Comparison of ENCODE assay signal across 10 cellular contexts in the genomic region with DNA sequence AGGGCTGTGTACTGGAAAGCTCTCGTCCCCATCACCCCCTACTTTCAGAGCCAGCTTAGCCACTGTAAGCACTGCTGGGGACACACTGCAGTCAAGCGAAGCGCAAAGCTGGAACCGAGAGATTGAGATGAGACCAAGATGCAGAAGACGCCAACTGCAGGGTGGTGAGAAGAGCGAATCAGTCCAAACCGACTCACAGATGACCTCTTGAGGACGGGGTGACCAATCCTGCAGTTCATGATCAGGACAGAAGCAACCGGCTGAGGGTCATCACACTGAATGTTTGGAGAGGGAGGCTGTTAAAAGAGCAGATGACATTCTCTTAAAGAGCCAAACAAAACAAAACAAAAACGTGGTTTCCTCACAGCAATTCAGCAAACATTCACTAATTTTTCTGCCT. TPM values are rescaled to one million over a fixed set of nuclear protein-coding genes. Genes with fewer than 3 reads are reported as not detected.
DNase-seq lines count a peak whose midpoint lies in the region; ATAC-seq, FAIRE-seq and TF ChIP-seq lines count a peak whose summit lies in the region.
"Had no signal": no experiment of that assay in that cellular context is flagged by ENCODE, and none has a peak within 500 bp of the region (broad histone marks: within the 10 kb centered on the region; RNA-seq: fewer than 3 reads in every experiment).

No MANE protein-coding gene starts in this region.

- H3K27ac ChIP-seq in OCI-LY3 (ENCODE audit: low read length): peak overlapping the region; percentile 22; the same call in 1 of the 2 replicates
- no peak overlapping the region for H3K27ac ChIP-seq in kidney (ENCODE audit: low read depth in 2 of 2, low read length in 2 of 2)

- H3K27me3 ChIP-seq in OCI-LY3 (ENCODE audit: low read depth, low read length): peaks cover 4% of the 10 kb centered on the region

- H3K79me2 ChIP-seq in OCI-LY3 (ENCODE audit: low read length): peaks cover 8% of the 10 kb centered on the region

- 0 out of 2 replicates have a peak, but pooled peaks cover 3% of the 10 kb centered on the region for H4K20me1 ChIP-seq in OCI-LY3 (ENCODE audit: insufficient read depth, low read length)

- H2AFZ ChIP-seq in OCI-LY3 (ENCODE audit: low read depth, low read length): 0 out of 2 replicates have a peak overlapping the region, but pooled peaks have one; percentile 38

- intact Hi-C loops in kidney (cut with DNase I): loop anchor here (10.0 kb wide), 1 partner anchor 113 kb away; a partner anchor contains a TSS

- DNase-seq in AG10803 (ENCODE audit: low read depth) (peak; percentile 27), kidney (peak; percentile 77), DMS153 (lab: John Stamatoyannopoulos, UW) (no peak), NCI-H446 treated with DMSO at 0.1 percent for 48 hours (lab: John Stamatoyannopoulos, UW) (no peak), D721Med (ENCODE audit: insufficient read length, low spot score) (no peak), NCI-H345 (lab: John Stamatoyannopoulos, UW) (no peak)
- DNase-seq: anterior cingulate cortex, nephron progenitor cell had no signal

- FAIRE-seq in kidney (lab: Jason Lieb, UNC) (no peak), D721Med (lab: Jason Lieb, UNC) (no peak)

- peak; percentile 60 for ATAC-seq in GM19397 (IDR thresholded peaks at IDR 0.05; ENCODE audit: unreplicated experiment)

- TF ChIP-seq CTCF in AG10803 (conservative IDR thresholded peaks at IDR 0.05; ENCODE audit: low read length) (0 out of 2 replicates have a peak, but pooled peaks have one; percentile 14), OCI-LY3 (IDR thresholded peaks at IDR 0.05; ENCODE audit: low read depth, low read length) (peak; percentile 55), kidney (IDR thresholded peaks at IDR 0.05; ENCODE audit: borderline replicate concordance, extremely low read depth, insufficient read depth) (no peak), D721Med (IDR thresholded peaks at IDR 0.05; ENCODE audit: insufficient read depth, missing control alignments) (no peak)

- H3K9me3 ChIP-seq in OCI-LY3 (ENCODE audit: insufficient read depth, low read length): no peaks in the 10 kb centered on the region
- no peaks in the 10 kb centered on the region for H3K9me3 ChIP-seq in kidney (ENCODE audit: control insufficient read depth in 1 of 2, low read length in 2 of 2)

- H3K9ac ChIP-seq in OCI-LY3 (ENCODE audit: low read length) (peak overlapping the region; percentile 6; the same call in 1 of the 2 replicates), kidney (ENCODE audit: low read length in 2 of 2) (no peak overlapping the region)

- peak overlapping the region; percentile 65 for H3K4me2 ChIP-seq in OCI-LY3 (ENCODE audit: low read length)

- peaks cover 12% of the 10 kb centered on the region for H3K4me1 ChIP-seq in OCI-LY3 (ENCODE audit: low read length)
- H3K4me1 ChIP-seq in kidney (ENCODE audit: control insufficient read depth in 1 of 2, insufficient read depth in 1 of 2, low read depth in 1 of 2, low read length in 2 of 2): no peaks in the 10 kb centered on the region

- H3K4me3 ChIP-seq in AG10803 (ENCODE audit: low read length) (no peak overlapping the region), OCI-LY3 (ENCODE audit: low read length) (peak overlapping the region; percentile 28; the same call in 1 of the 2 replicates), kidney (ENCODE audit: low read length in 2 of 2) (no peak overlapping the region)

- H3K36me3 ChIP-seq in OCI-LY3 (replicated peaks; ENCODE audit: low read depth, low read length) (peaks cover 10% of the 10 kb centered on the region), kidney (ENCODE audit: control insufficient read depth in 1 of 2, insufficient read depth in 2 of 2, low read length in 2 of 2) (no peaks in the 10 kb centered on the region)

RNA-seq across cellular contexts. Expression of a gene that starts 8.5 kb away (rescaled TPM):
- total RNA-seq in kidney: 0.38 TPM
- not detected for polyA plus RNA-seq in kidney (ENCODE audit: insufficient read depth, low read depth, low replicate concordance)

RNA-seq across cellular contexts. Expression of a gene that starts 36.2 kb away (rescaled TPM):
- 8.4 TPM for total RNA-seq in kidney
- not detected for polyA plus RNA-seq in kidney (ENCODE audit: insufficient read depth, low read depth, low replicate concordance)

Comparison
In these comparisons a context has a peak if more than half of its experiments do, and no peak if none do; other contexts are left out.
1. DNase-seq: peak in AG10803 (single experiment) and kidney (single experiment); none in DMS153 (single experiment), NCI-H446 treated with DMSO at 0.1 percent for 48 hours (single experiment), D721Med (single experiment) and NCI-H345 (single experiment).
2. CTCF ChIP-seq: peak in AG10803 (single experiment) and OCI-LY3 (single experiment); none in kidney (single experiment) and D721Med (single experiment).